8 cellular contexts compared by ENCODE assay signal in the genomic region with DNA sequence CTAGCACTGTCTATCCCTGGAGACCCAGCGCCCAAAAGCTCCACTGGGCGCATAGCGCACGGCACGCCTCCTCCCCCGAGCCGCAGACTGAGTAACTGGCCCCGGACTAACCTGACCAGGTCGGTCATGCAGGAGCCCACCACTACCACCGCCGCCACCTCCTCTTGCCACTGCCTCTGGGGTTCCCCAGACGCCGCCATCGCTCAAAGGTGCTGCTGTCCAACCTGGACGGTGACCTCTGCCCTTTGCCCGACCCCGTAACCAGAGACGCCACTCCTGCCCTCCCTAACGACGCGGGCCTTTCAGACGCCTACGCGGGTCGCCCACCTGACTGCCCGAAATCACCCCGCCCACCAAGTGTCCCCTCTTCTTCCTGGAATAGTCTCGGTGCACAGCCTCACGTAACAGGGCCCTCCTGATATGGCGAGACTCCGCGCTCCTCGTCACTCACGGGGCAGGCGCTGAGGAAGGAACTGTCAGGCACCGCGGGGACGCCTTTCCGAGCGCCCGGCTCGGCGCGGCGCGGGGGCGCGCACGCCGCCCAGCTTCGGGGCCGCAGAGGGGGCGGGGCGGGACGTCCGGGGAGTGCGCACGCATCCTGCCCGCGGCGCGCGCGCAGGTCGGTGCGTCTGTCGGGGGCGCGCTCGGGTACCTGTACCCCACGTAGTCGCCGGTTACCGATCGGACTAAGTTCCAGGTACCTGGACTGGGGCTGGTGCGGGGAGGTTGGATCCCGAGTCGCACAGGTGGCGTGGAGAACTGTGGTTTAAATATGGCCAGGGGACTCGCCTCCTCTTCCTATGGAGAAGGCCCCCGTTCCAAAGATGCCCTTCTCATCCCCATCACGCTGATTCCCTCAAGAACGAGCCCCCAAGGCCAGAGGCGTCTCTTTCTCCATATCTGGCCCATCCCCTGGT. TPM values are rescaled to one million over a fixed set of nuclear protein-coding genes. Genes with fewer than 3 reads are reported as not detected.
A peak's percentile ranks its signal among the peaks of the same experiment; 100 is the strongest.
DNase-seq lines count a peak whose midpoint lies in the region; ATAC-seq and TF ChIP-seq lines count a peak whose summit lies in the region.

Gene BABAM2 (plus strand): TSS at position 584 of the 917 bp plus-strand sequence. CDS start 3,828 bp downstream, outside the sequence.
Gene RBKS (minus strand): TSS at position 242 of the 917 bp plus-strand sequence. CDS start 42 bp downstream, at position 200.

- peak within 1 kb of the TSS; percentile 90 for H3K4me3 ChIP-seq in AG10803 (ENCODE audit: low read length)

- TF ChIP-seq CTCF in AG10803 (conservative IDR thresholded peaks at IDR 0.05; ENCODE audit: low read length), result no peak

- peak; percentile 86 for TF ChIP-seq POLR2A in GM19193 (IDR thresholded peaks at IDR 0.05; ENCODE audit: extremely low read depth, insufficient read depth, insufficient read length)

- ATAC-seq in HG03378 (IDR thresholded peaks at IDR 0.05; ENCODE audit: unreplicated experiment), result peak; percentile 51

- DNase-seq in AG10803 (ENCODE audit: low read depth) (peak; percentile 79), NCI-H446 (lab: John Stamatoyannopoulos, UW) (peak; percentile 72 to 87), cerebellum (ENCODE audit: low spot score) (peak; percentile 92), kidney glomerular epithelial cell (lab: John Stamatoyannopoulos, UW) (peak; percentile 78)
- DNase-seq in activated CD4-positive, alpha-beta T cell treated with anti-CD3 and anti-CD28 coated beads for 1 hour, result peak; percentile 86
- peak; percentile 83 to 84 for DNase-seq in stimulated activated CD4-positive, alpha-beta T cell treated with anti-CD3 and anti-CD28 coated beads, Interleukin-1b, Interleukin-23, amount 100 ng/mL, for 1 hour (ENCODE audit: low read depth in 2 of 2)

RNA-seq across cellular contexts. Expression of gene BABAM2, which starts in this region (rescaled TPM):
- total RNA-seq in cerebellum, result 25.2 TPM

RNA-seq across cellular contexts. Expression of gene RBKS, which starts in this region (rescaled TPM):
- 2.1 TPM for total RNA-seq in cerebellum

Comparison
In these comparisons a context has a peak if more than half of its experiments do, and no peak if none do; other contexts are left out.
1. Peak in every context shown above with its lines: DNase-seq, ATAC-seq and H3K4me3 ChIP-seq.